In genomic region chr4:139606600-139607301, GRCh38 we compare ENCODE assay signal across 1 cellular context.
TF ChIP-seq lines count a peak whose summit lies in the region.

No MANE protein-coding gene starts in this region.

TF ChIP-seq in A549, 52 proteins besides CTCF, POLR2A, EP300 and RAD21 (continued from another document):
- TF ChIP-seq CBX8 (IDR thresholded peaks at IDR 0.05) (no peak), MAZ (IDR thresholded peaks at IDR 0.05; ENCODE audit: borderline replicate concordance, low read depth, low read length) (no peak), ZC3H11A (IDR thresholded peaks at IDR 0.05) (no peak)
TF ChIP-seq in A549: peak in this region for 8.
